ENCODE assay signal across 1 cellular context in the genomic region with DNA sequence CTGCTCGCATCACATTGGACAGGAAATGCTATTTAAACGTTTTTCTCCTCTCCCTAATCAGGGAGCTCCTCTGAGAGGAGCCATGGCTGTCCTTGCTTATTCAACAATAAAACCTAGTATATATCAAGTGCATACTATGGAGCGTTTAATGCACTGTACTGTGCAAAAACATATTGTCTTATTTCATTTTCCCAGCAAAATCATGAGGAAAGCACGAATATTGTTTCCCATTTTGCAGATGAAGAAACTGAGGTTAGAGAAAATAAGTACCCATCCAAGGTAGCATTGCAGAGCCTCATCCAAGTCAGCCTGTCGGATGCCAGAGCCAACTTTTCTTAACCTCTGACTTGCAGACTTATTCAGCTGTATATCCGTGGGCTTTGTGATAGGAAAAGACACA.
TF ChIP-seq lines count a peak whose summit lies in the region.

No MANE protein-coding gene starts in this region.

TF ChIP-seq in GM23338, 12 proteins besides CTCF, POLR2A, EP300 and RAD21 (continued from another document):
- TF ChIP-seq ZNF462 (CRISPR knock-in tag; IDR thresholded peaks at IDR 0.05) = no peak
- TF ChIP-seq NANOG (IDR thresholded peaks at IDR 0.05; ENCODE audit: borderline replicate concordance) = no peak
- no peak for TF ChIP-seq ZNF114 (CRISPR knock-in tag; IDR thresholded peaks at IDR 0.05)
- no peak for TF ChIP-seq EZH2phosphoT487 (IDR thresholded peaks at IDR 0.05; ENCODE audit: unreplicated experiment)
- no peak for TF ChIP-seq REST (IDR thresholded peaks at IDR 0.05; ENCODE audit: unreplicated experiment)
- TF ChIP-seq ZNF331 (CRISPR knock-in tag; IDR thresholded peaks at IDR 0.05; ENCODE audit: low read depth) = no peak
- no peak for TF ChIP-seq STAT1 (IDR thresholded peaks at IDR 0.05; ENCODE audit: unreplicated experiment)
- TF ChIP-seq POLR2AphosphoS5 (IDR thresholded peaks at IDR 0.05; ENCODE audit: low read depth) = no peak
- TF ChIP-seq CREB1 (CRISPR knock-in tag; IDR thresholded peaks at IDR 0.05; ENCODE audit: low read depth) = no peak
- no peak for TF ChIP-seq JUNB (IDR thresholded peaks at IDR 0.05; ENCODE audit: unreplicated experiment)
- TF ChIP-seq ETS1 (IDR thresholded peaks at IDR 0.05) = no peak
TF ChIP-seq in GM23338: peak in this region for 0.
